ENCODE assay signal across 8 cellular contexts in genomic region chr3:161220850-161221753, GRCh38. TPM values are rescaled to one million over a fixed set of nuclear protein-coding genes. Genes with fewer than 3 reads are reported as not detected.
A peak's percentile ranks its signal among the peaks of the same experiment; 100 is the strongest.
DNase-seq lines count a peak whose midpoint lies in the region; ATAC-seq and TF ChIP-seq lines count a peak whose summit lies in the region.

TSS of gene NMD3 (plus strand) at chr3:161221311. CDS start at chr3:161222014, 703 bp downstream.

- peaks cover 50% of the 10 kb centered on the region for H3K79me2 ChIP-seq in DND-41 (ENCODE audit: insufficient read depth, low read length)
- H3K79me2 ChIP-seq in GM23248 (ENCODE audit: insufficient read depth) = peaks cover 50% of the 10 kb centered on the region
- peaks cover 41% of the 10 kb centered on the region for H3K79me2 ChIP-seq in fibroblast of lung (ENCODE audit: control insufficient read depth, insufficient read depth, low read length)

- H3K9me3 Mint-ChIP-seq in naive thymus-derived CD8-positive, alpha-beta T cell = peaks cover 0 to 2% (median 0%) of the 10 kb centered on the region in 9 donors

- H3K4me3 Mint-ChIP-seq in naive thymus-derived CD8-positive, alpha-beta T cell = peak within 1 kb of the TSS; percentile 85 to 95 (median 93)

- peak; percentile 94 for ATAC-seq in DND-41 (ENCODE audit: insufficient read depth, low read depth)
- ATAC-seq in naive thymus-derived CD8-positive, alpha-beta T cell = peak; percentile 94 to 98

- DNase-seq in DND-41 = peak; percentile 95
- DNase-seq in GM23248 = peak; percentile 98
- DNase-seq in Kasumi-1 (lab: John Stamatoyannopoulos, UW) = peak; percentile 85 to 89
- peak; percentile 99 for DNase-seq in RPMI8226
- peak; percentile 78 to 82 for DNase-seq in activated T-helper 1 cell treated with anti-CD3 and anti-CD28 coated beads, Interleukin-2, amount 50 U/mL, for 16 hours (ENCODE audit: low read depth in 1 of 2, low spot score in 1 of 2)
- peak; percentile 91 to 94 for DNase-seq in fibroblast of lung (ENCODE audit: low read depth in 2 of 2)
- peak; percentile 83 to 95 (median 91) for DNase-seq in naive thymus-derived CD8-positive, alpha-beta T cell
- DNase-seq in stimulated activated naive CD4-positive, alpha-beta T cell (lab: John Stamatoyannopoulos, UW) = peak; percentile 81 to 91 (median 88)

- H3K4me2 ChIP-seq in DND-41 (ENCODE audit: insufficient read depth, low read length) (peak within 1 kb of the TSS; percentile 61), GM23248 (ENCODE audit: unreplicated experiment) (peak within 1 kb of the TSS; percentile 91), fibroblast of lung (ENCODE audit: extremely low read depth, insufficient read depth, low read length) (peak within 1 kb of the TSS; percentile 73)

- H3K36me3 ChIP-seq in DND-41 (ENCODE audit: insufficient read depth, low read length) (peaks cover 24% of the 10 kb centered on the region), GM23248 (ENCODE audit: low read depth) (peaks cover 17% of the 10 kb centered on the region), fibroblast of lung (ENCODE audit: control insufficient read depth, insufficient read depth, low read length) (no peaks in the 10 kb centered on the region)

- WGBS in GM23248 (ENCODE audit: low coverage in 1 of 2, low lambda C conversion rate in 2 of 2, missing lambda C conversion rate in 2 of 2), 2 experiments = 0 to 2% methylated on average over 70 to 71 of the region's 71 CpGs

- no peaks in the 10 kb centered on the region for H3F3A ChIP-seq in GM23248 (ENCODE audit: insufficient read depth)

- peak within 1 kb of the TSS; percentile 95 for H3K9ac ChIP-seq in DND-41 (ENCODE audit: low read depth, low read length)
- peak within 1 kb of the TSS; percentile 99 for H3K9ac ChIP-seq in GM23248
- peak within 1 kb of the TSS; percentile 96 for H3K9ac ChIP-seq in fibroblast of lung (ENCODE audit: insufficient read depth, low read length)

- H3K27ac ChIP-seq in DND-41 (ENCODE audit: low read length) (peak within 1 kb of the TSS; percentile 78), GM23248 (peak within 1 kb of the TSS; percentile 91), fibroblast of lung (ENCODE audit: insufficient read depth, low read length) (peak within 1 kb of the TSS; percentile 91)

- H3K4me1 ChIP-seq in DND-41 (ENCODE audit: insufficient read depth, low read length) = peaks cover 41% of the 10 kb centered on the region
- H3K4me1 ChIP-seq in GM23248 (ENCODE audit: insufficient read depth) = peaks cover 32% of the 10 kb centered on the region
- no peaks in the 10 kb centered on the region for H3K4me1 ChIP-seq in fibroblast of lung (ENCODE audit: control insufficient read depth, extremely low read depth, insufficient read depth, low read length)

- peaks cover 0 to 15% (median 5%) of the 10 kb centered on the region in 3 donors for H3K36me3 Mint-ChIP-seq in naive thymus-derived CD8-positive, alpha-beta T cell

- H3K9me3 ChIP-seq in DND-41 (ENCODE audit: insufficient read depth, low read length, severe bottlenecking) (no peaks in the 10 kb centered on the region), GM23248 (ENCODE audit: low read depth) (no peaks in the 10 kb centered on the region), fibroblast of lung (ENCODE audit: control insufficient read depth, insufficient read depth, low read depth, low read length) (no peaks in the 10 kb centered on the region)

- H3K27me3 ChIP-seq in DND-41 (ENCODE audit: insufficient read depth, low read length, poor library complexity) (no peaks in the 10 kb centered on the region), GM23248 (replicated peaks; ENCODE audit: insufficient read depth) (no peaks in the 10 kb centered on the region), fibroblast of lung (ENCODE audit: control insufficient read depth, insufficient read depth, low read length) (no peaks in the 10 kb centered on the region)

- POLR2A ChIA-PET in naive thymus-derived CD8-positive, alpha-beta T cell (lab: Charles Lee) = interaction anchor here (0.6 to 1.1 kb wide), 3 partner anchors 115 to 772 kb away, joined by 3 to 4 read pairs (median 3); partner anchors contain the start of gene B3GALNT1

- H2AFZ ChIP-seq in DND-41 (ENCODE audit: low read depth, low read length) = peak within 1 kb of the TSS; percentile 89
- H2AFZ ChIP-seq in GM23248 = peak within 1 kb of the TSS; percentile 92
- peak within 1 kb of the TSS; percentile 78 for H2AFZ ChIP-seq in fibroblast of lung (ENCODE audit: low read length)

- TF ChIP-seq CTCF in DND-41 (IDR thresholded peaks at IDR 0.05; ENCODE audit: borderline replicate concordance, extremely low read depth, low read length, poor library complexity, severe bottlenecking) = no peak
- TF ChIP-seq CTCF in fibroblast of lung (conservative IDR thresholded peaks at IDR 0.05 in 1 of 2, IDR thresholded peaks at IDR 0.05 in 1 of 2; ENCODE audit: low read depth in 1 of 2, low read length in 2 of 2) = no peak

- peak within 1 kb of the TSS; percentile 87 to 98 (median 95) for H3K27ac Mint-ChIP-seq in naive thymus-derived CD8-positive, alpha-beta T cell

- in situ Hi-C loops in GM23248 (cut with MboI) = no loop called here

- peaks cover 11% of the 10 kb centered on the region; the same call in 1 of the 2 replicates for H4K20me1 ChIP-seq in DND-41 (ENCODE audit: insufficient read depth, low read length)
- H4K20me1 ChIP-seq in GM23248 (ENCODE audit: insufficient read depth) = no peaks in the 10 kb centered on the region; the same call in 1 of the 2 replicates
- H4K20me1 ChIP-seq in fibroblast of lung (ENCODE audit: control insufficient read depth, extremely low read depth, insufficient read depth, low read length) = no peaks in the 10 kb centered on the region

- peak within 1 kb of the TSS; percentile 80 to 96 for H3K4me3 ChIP-seq in DND-41 (ENCODE audit: low read depth in 1 of 2, low read length in 2 of 2)
- peak within 1 kb of the TSS; percentile 89 for H3K4me3 ChIP-seq in GM23248
- H3K4me3 ChIP-seq in fibroblast of lung (replicated peaks in 1 of 4; ENCODE audit: control extremely low read depth in 1 of 4, insufficient read depth in 1 of 4, low read depth in 3 of 4, low read length in 4 of 4) = peak within 1 kb of the TSS; percentile 74 to 98 (median 80)

- peaks cover 2 to 13% (median 5%) of the 10 kb centered on the region in 5 donors for H3K27me3 Mint-ChIP-seq in naive thymus-derived CD8-positive, alpha-beta T cell

- no peaks in the 10 kb centered on the region for H3K9me2 ChIP-seq in GM23248 (ENCODE audit: insufficient read depth)

- peaks cover 5 to 37% (median 36%) of the 10 kb centered on the region in 4 donors for H3K4me1 Mint-ChIP-seq in naive thymus-derived CD8-positive, alpha-beta T cell

RNA-seq across cellular contexts. Expression of gene NMD3, which starts in this region (rescaled TPM):
- total RNA-seq in GM23248 (2014; rRNA removed; shearing (Covaris generic)) = 79.4 and 107 TPM in 2 replicates
- polyA plus RNA-seq in GM23248 (2016; fragmentation: Nextera tagmentation; extraction: Ambion mirVana) = 49.5 and 51.1 TPM in 2 replicates
- total RNA-seq in fibroblast of lung = 98.9 and 134 TPM in 2 replicates
- polyA plus RNA-seq in fibroblast of lung = 52.6 and 62.8 TPM in 2 replicates
- 45.7 and 49.7 TPM in 2 replicates for polyA plus RNA-seq in fibroblast of lung (2012)
- polyA minus RNA-seq in fibroblast of lung (ENCODE audit: low replicate concordance) = 23.1 and 24.9 TPM in 2 replicates
- total RNA-seq in naive thymus-derived CD8-positive, alpha-beta T cell = 10 to 100 TPM; 40.1 to 41.5 TPM
- polyA plus RNA-seq in naive thymus-derived CD8-positive, alpha-beta T cell = 10 to 100 TPM; 38.1 to 40.6 (median 39.6) TPM

Comparison
In these comparisons a context has a peak if more than half of its experiments do, and no peak if none do; other contexts are left out.
1. Peak in every context shown above with its lines: DNase-seq, ATAC-seq, H3K4me3 ChIP-seq and H3K27ac ChIP-seq.